1 cellular context compared by ENCODE assay signal in genomic region chr12:95336387-95337067, GRCh38.
TF ChIP-seq lines count a peak whose summit lies in the region.

No MANE protein-coding gene starts in this region.

TF ChIP-seq in HepG2, 621 proteins besides CTCF, POLR2A, EP300 and RAD21 (continued from another document and continues in another):
- no peak for TF ChIP-seq PAX8 (CRISPR knock-in tag; IDR thresholded peaks at IDR 0.05; ENCODE audit: borderline replicate concordance)
- TF ChIP-seq FOXK1 (CRISPR knock-in tag; IDR thresholded peaks at IDR 0.05; ENCODE audit: borderline replicate concordance, low read depth): no peak
- TF ChIP-seq, protein P1, sequence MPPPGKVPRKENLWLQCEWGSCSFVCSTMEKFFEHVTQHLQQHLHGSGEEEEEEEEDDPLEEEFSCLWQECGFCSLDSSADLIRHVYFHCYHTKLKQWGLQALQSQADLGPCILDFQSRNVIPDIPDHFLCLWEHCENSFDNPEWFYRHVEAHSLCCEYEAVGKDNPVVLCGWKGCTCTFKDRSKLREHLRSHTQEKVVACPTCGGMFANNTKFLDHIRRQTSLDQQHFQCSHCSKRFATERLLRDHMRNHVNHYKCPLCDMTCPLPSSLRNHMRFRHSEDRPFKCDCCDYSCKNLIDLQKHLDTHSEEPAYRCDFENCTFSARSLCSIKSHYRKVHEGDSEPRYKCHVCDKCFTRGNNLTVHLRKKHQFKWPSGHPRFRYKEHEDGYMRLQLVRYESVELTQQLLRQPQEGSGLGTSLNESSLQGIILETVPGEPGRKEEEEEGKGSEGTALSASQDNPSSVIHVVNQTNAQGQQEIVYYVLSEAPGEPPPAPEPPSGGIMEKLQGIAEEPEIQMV (CRISPR knock-in tag; IDR thresholded peaks at IDR 0.05; ENCODE audit: low read depth): 0 out of 2 replicates have a peak, but pooled peaks have one; percentile 53
- TF ChIP-seq KDM6A (CRISPR knock-in tag; IDR thresholded peaks at IDR 0.05; ENCODE audit: low read depth): no peak
- no peak for TF ChIP-seq TAF1 (CRISPR knock-in tag; IDR thresholded peaks at IDR 0.05)
- no peak for TF ChIP-seq ZBED4 (CRISPR knock-in tag; IDR thresholded peaks at IDR 0.05; ENCODE audit: borderline replicate concordance)
- TF ChIP-seq ZNF619 (CRISPR knock-in tag; IDR thresholded peaks at IDR 0.05): no peak
- TF ChIP-seq NR3C1 (CRISPR knock-in tag; IDR thresholded peaks at IDR 0.05): no peak
- no peak for TF ChIP-seq ATRX (CRISPR knock-in tag; IDR thresholded peaks at IDR 0.05; ENCODE audit: borderline replicate concordance)
- TF ChIP-seq ZNF816 (CRISPR knock-in tag; IDR thresholded peaks at IDR 0.05; ENCODE audit: borderline replicate concordance): no peak
- no peak for TF ChIP-seq ZNF792 (CRISPR knock-in tag; IDR thresholded peaks at IDR 0.05)
- no peak for TF ChIP-seq FOXM1 (CRISPR knock-in tag; IDR thresholded peaks at IDR 0.05)
- no peak for TF ChIP-seq PHF8 (CRISPR knock-in tag; IDR thresholded peaks at IDR 0.05)
- peak; percentile 47; the same call in 1 of the 2 replicates for TF ChIP-seq IKZF5 (CRISPR knock-in tag; IDR thresholded peaks at IDR 0.05)
- no peak for TF ChIP-seq RNF219 (CRISPR knock-in tag; IDR thresholded peaks at IDR 0.05)
- TF ChIP-seq NCOA1 (CRISPR knock-in tag; IDR thresholded peaks at IDR 0.05): no peak
- TF ChIP-seq, protein P2, sequence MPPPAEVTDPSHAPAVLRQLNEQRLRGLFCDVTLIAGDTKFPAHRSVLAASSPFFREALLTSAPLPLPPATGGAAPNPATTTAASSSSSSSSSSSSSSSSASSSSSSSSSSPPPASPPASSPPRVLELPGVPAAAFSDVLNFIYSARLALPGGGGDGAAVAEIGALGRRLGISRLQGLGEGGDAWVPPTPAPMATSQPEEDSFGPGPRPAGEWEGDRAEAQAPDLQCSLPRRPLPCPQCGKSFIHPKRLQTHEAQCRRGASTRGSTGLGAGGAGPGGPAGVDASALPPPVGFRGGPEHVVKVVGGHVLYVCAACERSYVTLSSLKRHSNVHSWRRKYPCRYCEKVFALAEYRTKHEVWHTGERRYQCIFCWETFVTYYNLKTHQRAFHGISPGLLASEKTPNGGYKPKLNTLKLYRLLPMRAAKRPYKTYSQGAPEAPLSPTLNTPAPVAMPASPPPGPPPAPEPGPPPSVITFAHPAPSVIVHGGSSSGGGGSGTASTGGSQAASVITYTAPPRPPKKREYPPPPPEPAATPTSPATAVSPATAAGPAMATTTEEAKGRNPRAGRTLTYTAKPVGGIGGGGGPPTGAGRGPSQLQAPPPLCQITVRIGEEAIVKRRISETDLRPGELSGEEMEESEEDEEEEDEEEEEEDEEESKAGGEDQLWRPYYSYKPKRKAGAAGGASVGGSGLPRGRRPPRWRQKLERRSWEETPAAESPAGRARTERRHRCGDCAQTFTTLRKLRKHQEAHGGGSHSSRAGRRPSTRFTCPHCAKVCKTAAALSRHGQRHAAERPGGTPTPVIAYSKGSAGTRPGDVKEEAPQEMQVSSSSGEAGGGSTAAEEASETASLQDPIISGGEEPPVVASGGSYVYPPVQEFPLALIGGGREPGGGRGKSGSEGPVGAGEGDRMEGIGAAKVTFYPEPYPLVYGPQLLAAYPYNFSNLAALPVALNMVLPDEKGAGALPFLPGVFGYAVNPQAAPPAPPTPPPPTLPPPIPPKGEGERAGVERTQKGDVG (CRISPR knock-in tag; IDR thresholded peaks at IDR 0.05; ENCODE audit: borderline replicate concordance): no peak
- TF ChIP-seq ARNTL (CRISPR knock-in tag; IDR thresholded peaks at IDR 0.05): no peak
- TF ChIP-seq ZBTB42 (CRISPR knock-in tag; IDR thresholded peaks at IDR 0.05): no peak
- TF ChIP-seq TMF1 (CRISPR knock-in tag; IDR thresholded peaks at IDR 0.05; ENCODE audit: low read depth): no peak
- TF ChIP-seq, protein P3, sequence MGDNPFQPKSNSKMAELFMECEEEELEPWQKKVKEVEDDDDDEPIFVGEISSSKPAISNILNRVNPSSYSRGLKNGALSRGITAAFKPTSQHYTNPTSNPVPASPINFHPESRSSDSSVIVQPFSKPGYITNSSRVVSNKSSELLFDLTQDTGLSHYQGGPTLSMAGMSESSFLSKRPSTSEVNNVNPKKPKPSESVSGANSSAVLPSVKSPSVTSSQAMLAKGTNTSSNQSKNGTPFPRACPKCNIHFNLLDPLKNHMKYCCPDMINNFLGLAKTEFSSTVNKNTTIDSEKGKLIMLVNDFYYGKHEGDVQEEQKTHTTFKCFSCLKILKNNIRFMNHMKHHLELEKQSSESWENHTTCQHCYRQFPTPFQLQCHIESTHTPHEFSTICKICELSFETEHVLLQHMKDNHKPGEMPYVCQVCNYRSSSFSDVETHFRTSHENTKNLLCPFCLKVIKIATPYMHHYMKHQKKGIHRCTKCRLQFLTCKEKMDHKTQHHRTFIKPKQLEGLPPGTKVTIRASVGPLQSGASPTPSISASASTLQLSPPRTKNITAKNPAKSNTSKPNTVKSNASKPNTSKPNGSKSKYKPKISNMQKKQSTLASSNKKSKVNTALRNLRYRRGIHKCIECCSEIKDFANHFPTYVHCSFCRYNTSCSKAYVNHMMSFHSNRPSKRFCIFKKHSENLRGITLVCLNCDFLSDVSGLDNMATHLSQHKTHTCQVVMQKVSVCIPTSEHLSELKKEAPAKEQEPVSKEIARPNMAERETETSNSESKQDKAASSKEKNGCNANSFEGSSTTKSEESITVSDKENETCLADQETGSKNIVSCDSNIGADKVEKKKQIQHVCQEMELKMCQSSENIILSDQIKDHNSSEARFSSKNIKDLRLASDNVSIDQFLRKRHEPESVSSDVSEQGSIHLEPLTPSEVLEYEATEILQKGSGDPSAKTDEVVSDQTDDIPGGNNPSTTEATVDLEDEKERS (CRISPR knock-in tag; IDR thresholded peaks at IDR 0.05): no peak
- 0 out of 4 replicates have a peak, but pooled peaks of 1 of the 2 experiments have one; percentile 46 for TF ChIP-seq KLF16 (CRISPR knock-in tag; IDR thresholded peaks at IDR 0.05)
- TF ChIP-seq YEATS2 (CRISPR knock-in tag; IDR thresholded peaks at IDR 0.05; ENCODE audit: borderline replicate concordance): no peak; the same call in 1 of the 2 replicates
- no peak for TF ChIP-seq BORCS8-MEF2B (CRISPR knock-in tag; IDR thresholded peaks at IDR 0.05)
- TF ChIP-seq ZNF597 (CRISPR knock-in tag; IDR thresholded peaks at IDR 0.05): no peak
- TF ChIP-seq FLYWCH1 (CRISPR knock-in tag; IDR thresholded peaks at IDR 0.05): no peak
- TF ChIP-seq ZBTB49 (CRISPR knock-in tag; IDR thresholded peaks at IDR 0.05; ENCODE audit: borderline replicate concordance): no peak
- no peak for TF ChIP-seq DNMT3B (CRISPR knock-in tag; conservative IDR thresholded peaks at IDR 0.05)
- no peak for TF ChIP-seq ZNF563 (CRISPR knock-in tag; IDR thresholded peaks at IDR 0.05)
- no peak for TF ChIP-seq RBFOX2 (IDR thresholded peaks at IDR 0.05; ENCODE audit: low read depth, low read length)
- TF ChIP-seq ETV6 (CRISPR knock-in tag; conservative IDR thresholded peaks at IDR 0.05): no peak
- no peak for TF ChIP-seq MBNL3 (CRISPR knock-in tag; conservative IDR thresholded peaks at IDR 0.05)
- TF ChIP-seq ZSCAN25 (CRISPR knock-in tag; IDR thresholded peaks at IDR 0.05): no peak
- TF ChIP-seq MLXIP (CRISPR knock-in tag; IDR thresholded peaks at IDR 0.05; ENCODE audit: borderline replicate concordance): no peak
- TF ChIP-seq ZNF260 (CRISPR knock-in tag; IDR thresholded peaks at IDR 0.05; ENCODE audit: borderline replicate concordance, low read depth): no peak
- no peak for TF ChIP-seq JARID2 (CRISPR knock-in tag; IDR thresholded peaks at IDR 0.05; ENCODE audit: insufficient replicate concordance)
- no peak for TF ChIP-seq HDAC1 (CRISPR knock-in tag; IDR thresholded peaks at IDR 0.05)
- TF ChIP-seq AKAP8 (CRISPR knock-in tag; IDR thresholded peaks at IDR 0.05): no peak
- no peak for TF ChIP-seq ISX (CRISPR knock-in tag; conservative IDR thresholded peaks at IDR 0.05)
- TF ChIP-seq SMARCE1 (IDR thresholded peaks at IDR 0.05; ENCODE audit: borderline replicate concordance): no peak
- TF ChIP-seq TP53 (CRISPR knock-in tag; conservative IDR thresholded peaks at IDR 0.05): no peak
- TF ChIP-seq POGZ (CRISPR knock-in tag; IDR thresholded peaks at IDR 0.05): no peak
